10 cellular contexts compared by ENCODE assay signal in the genomic region with DNA sequence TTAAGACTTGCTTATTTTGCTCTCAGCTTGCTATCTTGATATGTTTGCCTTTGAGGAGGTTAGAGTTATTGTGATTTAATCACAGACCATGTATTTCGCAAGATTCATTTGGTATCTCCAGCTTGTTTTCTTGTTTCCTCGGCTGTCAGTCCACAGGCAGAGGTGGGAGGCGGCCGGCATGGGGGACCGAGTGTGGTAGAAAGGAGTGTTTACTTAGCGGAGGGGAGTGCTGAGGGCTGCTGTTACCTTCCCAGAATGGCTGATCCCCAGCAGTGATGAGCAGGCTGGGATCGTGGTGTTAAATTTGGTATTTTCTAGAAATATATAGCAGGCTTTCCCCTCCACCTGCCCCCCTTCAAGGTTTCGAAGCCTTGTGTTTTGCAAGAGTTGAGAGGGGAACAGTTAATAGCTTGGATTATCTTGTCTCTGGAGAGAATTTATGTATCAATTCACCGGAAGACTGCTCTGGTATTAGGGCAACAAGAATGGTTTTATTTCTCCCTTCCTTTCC.
A peak's percentile ranks its signal among the peaks of the same experiment; 100 is the strongest.
DNase-seq lines count a peak whose midpoint lies in the region; ATAC-seq and TF ChIP-seq lines count a peak whose summit lies in the region.
"Had no signal": no experiment of that assay in that cellular context is flagged by ENCODE, and none has a peak within 500 bp of the region (broad histone marks: within the 10 kb centered on the region; RNA-seq: fewer than 3 reads in every experiment).

No MANE protein-coding gene starts in this region.

- no peaks in the 10 kb centered on the region for H4K20me1 ChIP-seq in fibroblast of lung (ENCODE audit: control insufficient read depth, extremely low read depth, insufficient read depth, low read length)

- H3K79me2 ChIP-seq in fibroblast of lung (ENCODE audit: control insufficient read depth, insufficient read depth, low read length): peaks cover 35% of the 10 kb centered on the region

- no peaks in the 10 kb centered on the region for H3K9me3 Mint-ChIP-seq in activated T-helper 1 cell treated with anti-CD3 and anti-CD28 coated beads, Interleukin-12 subunit alpha, Interleukin-12 subunit beta, Interleukin-2, Interleukin-4 antibody, amounts not matched to agents 30 ng/mL and 10 ng/mL and 1 ng/mL, durations not matched to agents 14 hours and 24 hours and 36 hours

- no peak overlapping the region for H3K9ac ChIP-seq in fibroblast of lung (ENCODE audit: insufficient read depth, low read length)

- no peak overlapping the region for H3K4me3 Mint-ChIP-seq in activated T-helper 1 cell treated with anti-CD3 and anti-CD28 coated beads, Interleukin-12 subunit alpha, Interleukin-12 subunit beta, Interleukin-2, Interleukin-4 antibody, amounts not matched to agents 30 ng/mL and 10 ng/mL and 1 ng/mL, durations not matched to agents 14 hours and 24 hours and 36 hours

- H3K27ac ChIP-seq in fibroblast of lung (ENCODE audit: insufficient read depth, low read length): no peak overlapping the region

- intact Hi-C loops in sciatic nerve (cut with DNase I): no loop called here
- intact Hi-C loops in activated T-helper 1 cell treated with anti-CD3 and anti-CD28 coated beads, Interleukin-12 subunit alpha, Interleukin-12 subunit beta, Interleukin-2, Interleukin-4 antibody, amounts not matched to agents 30 ng/mL and 10 ng/mL and 1 ng/mL, durations not matched to agents 14 hours and 24 hours and 36 hours (cut with micrococcal nuclease): no loop called here

- DNase-seq in HT-29 (ENCODE audit: low spot score): peak; percentile 33
- DNase-seq in fibroblast of lung (ENCODE audit: low read depth in 2 of 2): no peak
- no peak for DNase-seq in sciatic nerve (ENCODE audit: low spot score)
- no peak for DNase-seq in activated naive CD4-positive, alpha-beta T cell treated with anti-CD3 and anti-CD28 coated beads, Interleukin-2, amount 50 U/mL, for 16 hours
- DNase-seq in activated T-cell treated with anti-CD3 and anti-CD28 coated beads, Interleukin-2, amount 50 U/mL, for 1 hour: no peak
- DNase-seq in activated T-helper 1 cell treated with anti-CD3 and anti-CD28 coated beads, Interleukin-12 subunit alpha, Interleukin-12 subunit beta, Interleukin-2, Interleukin-4 antibody, amounts not matched to agents 30 ng/mL and 10 ng/mL and 1 ng/mL, durations not matched to agents 14 hours and 24 hours and 36 hours (ENCODE audit: low spot score): no peak
- DNase-seq: gastrocnemius medialis; stimulated activated CD8-positive, alpha-beta memory T cell treated with anti-CD3 and anti-CD28 coated beads, Interleukin-4, amount 100 ng/mL, for 48 hours had no signal

- no peaks in the 10 kb centered on the region for H3K27me3 Mint-ChIP-seq in activated T-helper 1 cell treated with anti-CD3 and anti-CD28 coated beads, Interleukin-12 subunit alpha, Interleukin-12 subunit beta, Interleukin-2, Interleukin-4 antibody, amounts not matched to agents 30 ng/mL and 10 ng/mL and 1 ng/mL, durations not matched to agents 14 hours and 24 hours and 36 hours (ENCODE audit: insufficient read depth)

- H3K9me3 ChIP-seq in fibroblast of lung (ENCODE audit: control insufficient read depth, insufficient read depth, low read depth, low read length): no peaks in the 10 kb centered on the region
- H3K9me3 ChIP-seq: gastrocnemius medialis had no signal

- no peaks in the 10 kb centered on the region for H3K36me3 Mint-ChIP-seq in activated T-helper 1 cell treated with anti-CD3 and anti-CD28 coated beads, Interleukin-12 subunit alpha, Interleukin-12 subunit beta, Interleukin-2, Interleukin-4 antibody, amounts not matched to agents 30 ng/mL and 10 ng/mL and 1 ng/mL, durations not matched to agents 14 hours and 24 hours and 36 hours (ENCODE audit: low read depth)

- H3K4me1 Mint-ChIP-seq in activated T-helper 1 cell treated with anti-CD3 and anti-CD28 coated beads, Interleukin-12 subunit alpha, Interleukin-12 subunit beta, Interleukin-2, Interleukin-4 antibody, amounts not matched to agents 30 ng/mL and 10 ng/mL and 1 ng/mL, durations not matched to agents 14 hours and 24 hours and 36 hours (ENCODE audit: low read depth): peaks cover 8% of the 10 kb centered on the region

- H2AFZ ChIP-seq in fibroblast of lung (ENCODE audit: low read length): no peak overlapping the region

- H3K36me3 ChIP-seq in fibroblast of lung (ENCODE audit: control insufficient read depth, insufficient read depth, low read length): no peaks in the 10 kb centered on the region
- H3K36me3 ChIP-seq: gastrocnemius medialis had no signal

- peaks cover 16% of the 10 kb centered on the region for H3K4me1 ChIP-seq in fibroblast of lung (ENCODE audit: control insufficient read depth, extremely low read depth, insufficient read depth, low read length)

- peak overlapping the region; percentile 38 for H3K4me2 ChIP-seq in fibroblast of lung (ENCODE audit: extremely low read depth, insufficient read depth, low read length)

- no peaks in the 10 kb centered on the region for H3K27me3 ChIP-seq in fibroblast of lung (ENCODE audit: control insufficient read depth, insufficient read depth, low read length)
- H3K27me3 ChIP-seq: gastrocnemius medialis had no signal

- ATAC-seq in sciatic nerve (peak; percentile 44), GM18909 (IDR thresholded peaks at IDR 0.05; ENCODE audit: poor library complexity, unreplicated experiment) (no peak)

- H3K27ac Mint-ChIP-seq in activated T-helper 1 cell treated with anti-CD3 and anti-CD28 coated beads, Interleukin-12 subunit alpha, Interleukin-12 subunit beta, Interleukin-2, Interleukin-4 antibody, amounts not matched to agents 30 ng/mL and 10 ng/mL and 1 ng/mL, durations not matched to agents 14 hours and 24 hours and 36 hours: no peak overlapping the region

- no peak overlapping the region for H3K4me3 ChIP-seq in fibroblast of lung (replicated peaks in 1 of 4; ENCODE audit: control extremely low read depth in 1 of 4, insufficient read depth in 1 of 4, low read depth in 3 of 4, low read length in 4 of 4)

- no peak for TF ChIP-seq CTCF in fibroblast of lung (conservative IDR thresholded peaks at IDR 0.05 in 1 of 2, IDR thresholded peaks at IDR 0.05 in 1 of 2; ENCODE audit: low read depth in 1 of 2, low read length in 2 of 2)

TF ChIP-seq in PFSK-1, 5 proteins besides CTCF, POLR2A, EP300 and RAD21:
- TF ChIP-seq TAF1 (IDR thresholded peaks at IDR 0.05; ENCODE audit: borderline replicate concordance, insufficient read depth, low read length) (0 out of 2 replicates have a peak, but pooled peaks have one; percentile 65), REST (IDR thresholded peaks at IDR 0.05; ENCODE audit: insufficient read depth in 1 of 2, low read depth in 2 of 2, low read length in 2 of 2) (peak in 1 of 2 experiments; percentile 60; a peak in 1 of 4 replicates), POLR2AphosphoS5 (IDR thresholded peaks at IDR 0.05; ENCODE audit: low read depth, low read length) (no peak), SIN3A (IDR thresholded peaks at IDR 0.05; ENCODE audit: borderline replicate concordance, insufficient read depth, low read length) (0 out of 2 replicates have a peak, but pooled peaks have one; percentile 78), FOXP2 (optimal IDR thresholded peaks at IDR 0.05; ENCODE audit: borderline replicate concordance, extremely low read depth, extremely low read length, insufficient read depth) (peak; percentile 87)
